In genomic region chr10:87603769-87604168, GRCh38 we compare ENCODE assay signal across 2 cellular contexts.
TF ChIP-seq lines count a peak whose summit lies in the region.

No MANE protein-coding gene starts in this region.

TF ChIP-seq in WTC11, 78 proteins besides CTCF, POLR2A, EP300 and RAD21:
- TF ChIP-seq ZBTB43 (CRISPR knock-in tag; IDR thresholded peaks at IDR 0.05): no peak
- TF ChIP-seq E2F5 (CRISPR knock-in tag; IDR thresholded peaks at IDR 0.05): no peak
- TF ChIP-seq NFYB (CRISPR knock-in tag; conservative IDR thresholded peaks at IDR 0.05; ENCODE audit: low read depth): no peak
- TF ChIP-seq STAT6 (CRISPR knock-in tag; conservative IDR thresholded peaks at IDR 0.05; ENCODE audit: low read depth): no peak
- no peak for TF ChIP-seq TEAD1 (CRISPR knock-in tag; IDR thresholded peaks at IDR 0.05)
- no peak for TF ChIP-seq IRF1 (CRISPR knock-in tag; IDR thresholded peaks at IDR 0.05)
- no peak for TF ChIP-seq ESRRA (CRISPR knock-in tag; IDR thresholded peaks at IDR 0.05; ENCODE audit: borderline replicate concordance)
- TF ChIP-seq ZNF219 (CRISPR knock-in tag; IDR thresholded peaks at IDR 0.05; ENCODE audit: borderline replicate concordance): no peak
- no peak for TF ChIP-seq CREB1 (CRISPR knock-in tag; IDR thresholded peaks at IDR 0.05)

TF ChIP-seq in H1, 55 proteins besides CTCF, POLR2A, EP300 and RAD21 (continued from another document):
- TF ChIP-seq ATF2 (IDR thresholded peaks at IDR 0.05; ENCODE audit: low read length) (no peak), NANOG (IDR thresholded peaks at IDR 0.05; ENCODE audit: insufficient read depth, low read depth, low read length, poor library complexity, severe bottlenecking) (no peak), POLR2AphosphoS5 (IDR thresholded peaks at IDR 0.05; ENCODE audit: low read depth, low read length) (no peak), BACH1 (IDR thresholded peaks at IDR 0.05; ENCODE audit: low read length) (no peak), YY1 (IDR thresholded peaks at IDR 0.05; ENCODE audit: low read depth, low read length) (no peak), GTF2F1 (IDR thresholded peaks at IDR 0.05; ENCODE audit: borderline replicate concordance, low read depth, low read length) (no peak)
